Comparison of ENCODE assay signal across 17 cellular contexts in the genomic region with DNA sequence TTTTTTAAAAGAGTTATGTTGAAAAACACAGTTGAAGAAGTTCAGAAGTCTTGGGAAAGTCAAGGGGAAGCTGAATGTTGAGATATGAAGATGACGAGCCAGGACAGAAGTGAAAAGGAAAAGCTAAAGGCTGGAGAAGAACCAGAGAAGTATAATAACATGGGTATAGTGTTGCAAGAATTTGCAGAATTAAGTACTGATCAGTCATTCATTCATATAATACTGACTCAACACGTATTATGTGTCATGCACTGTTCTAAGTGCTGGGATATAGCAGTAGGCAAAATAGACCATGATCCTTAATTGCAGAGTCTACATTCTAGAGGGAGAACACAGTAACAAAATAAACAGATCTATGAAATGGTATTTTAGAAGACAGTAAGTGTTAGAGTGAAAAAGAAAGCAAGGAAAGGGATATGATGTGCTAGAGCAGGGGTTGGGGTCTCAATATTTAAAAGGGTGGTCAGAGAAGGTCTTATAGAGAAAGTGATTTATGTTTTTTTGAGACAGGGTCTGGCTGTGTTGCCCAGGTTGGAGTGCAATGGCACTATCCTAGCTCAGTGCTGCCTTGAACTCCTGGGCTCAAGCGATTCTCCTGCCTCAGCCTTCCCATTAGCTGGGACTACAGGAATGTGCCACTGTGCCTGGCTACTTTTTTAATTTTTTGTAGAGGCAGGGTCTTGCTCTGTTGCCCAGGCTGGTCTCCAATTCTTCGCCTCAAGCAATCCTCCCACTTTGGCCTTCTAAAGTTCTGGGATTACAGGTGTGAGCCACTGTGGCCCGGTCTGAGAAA.
"Had no signal": no experiment of that assay in that cellular context is flagged by ENCODE, and none has a peak within 500 bp of the region (broad histone marks: within the 10 kb centered on the region; RNA-seq: fewer than 3 reads in every experiment).

No MANE protein-coding gene starts in this region.

- H3K27ac ChIP-seq: adrenal gland, dorsolateral prefrontal cortex, esophagus squamous epithelium, gastrocnemius medialis, heart right ventricle, left lung had no signal

- ATAC-seq: gastrocnemius medialis, left lung, sciatic nerve had no signal

- H3K4me1 ChIP-seq: adrenal gland, esophagus squamous epithelium, gastrocnemius medialis, heart right ventricle, left lung had no signal

- DNase-seq: activated B cell treated with CpG ODN at 0.5 μM for 24 hours; activated CD4-positive, alpha-beta T cell treated with anti-CD3 and anti-CD28 coated beads, Interleukin-2, amount 10 ng/mL, durations not matched to agents 24 days and 14 days; activated CD8-positive, alpha-beta memory T cell treated with anti-CD3 and anti-CD28 coated beads for 24 hours; activated naive CD4-positive, alpha-beta T cell treated with anti-CD3 and anti-CD28 coated beads, Interleukin-2, amount 50 U/mL, for 16 hours; adrenal gland; dorsolateral prefrontal cortex; esophagus squamous epithelium; gastrocnemius medialis; heart right ventricle; islet precursor cell; left lung; mesenchymal stem cell; nephron progenitor cell; stimulated activated CD4-positive, alpha-beta T cell treated with anti-CD3 and anti-CD28 coated beads, Interleukin-2, amount 100 ng/mL, for 24 hours; stimulated activated naive CD4-positive, alpha-beta T cell treated with Interleukin-2 at 50 U/mL for 16 hours; trophoblast cell had no signal

- H3K27me3 ChIP-seq: adrenal gland, dorsolateral prefrontal cortex, esophagus squamous epithelium, gastrocnemius medialis, heart right ventricle, left lung had no signal

- H3K4me3 ChIP-seq: adrenal gland, dorsolateral prefrontal cortex, esophagus squamous epithelium, gastrocnemius medialis, heart right ventricle, left lung had no signal
